In genomic region chr18:45687617-45688016, GRCh38 we compare ENCODE assay signal across 8 cellular contexts. TPM values are rescaled to one million over a fixed set of nuclear protein-coding genes. Genes with fewer than 3 reads are reported as not detected.
A peak's percentile ranks its signal among the peaks of the same experiment; 100 is the strongest.
DNase-seq lines count a peak whose midpoint lies in the region; ATAC-seq and TF ChIP-seq lines count a peak whose summit lies in the region.

No MANE protein-coding gene starts in this region.

- H4K20me1 ChIP-seq in OCI-LY1 (ENCODE audit: insufficient read depth, low read length), result no peaks in the 10 kb centered on the region

- no peak overlapping the region for H2BK5ac ChIP-seq in neuronal stem cell (ENCODE audit: low read length)
- no peak overlapping the region for H2BK5ac ChIP-seq in mesenchymal stem cell (ENCODE audit: low read depth, low read length, poor library complexity, severe bottlenecking)

- no peak for TF ChIP-seq POLR2A in gastroesophageal sphincter (IDR thresholded peaks at IDR 0.05)

- no peaks in the 10 kb centered on the region for H3K9me2 ChIP-seq in OCI-LY1 (ENCODE audit: low read depth, low read length)

- H3K27me3 ChIP-seq in OCI-LY1 (ENCODE audit: insufficient read depth, low read length) (no peaks in the 10 kb centered on the region), neuronal stem cell (ENCODE audit: control insufficient read depth in 3 of 3, insufficient read depth in 3 of 3, low read depth in 1 of 3, low read length in 3 of 3) (no peaks in the 10 kb centered on the region), dorsolateral prefrontal cortex (no peaks in the 10 kb centered on the region), gastroesophageal sphincter (no peaks in the 10 kb centered on the region), mesenchymal stem cell (ENCODE audit: control insufficient read depth in 1 of 2, insufficient read depth in 1 of 2, low read length in 2 of 2) (peaks cover 0 to under 1% of the 10 kb centered on the region in 2 experiments)

- intact Hi-C loops in dorsolateral prefrontal cortex (cut with DNase I), result no loop called here

- H3K9ac ChIP-seq in OCI-LY1 (ENCODE audit: low read length), result peak overlapping the region; percentile 72
- H3K9ac ChIP-seq in neuronal stem cell (ENCODE audit: low read depth, low read length, poor library complexity), result no peak overlapping the region
- no peak overlapping the region for H3K9ac ChIP-seq in mesenchymal stem cell (ENCODE audit: low read length)

- H2AK5ac ChIP-seq in neuronal stem cell (ENCODE audit: low read depth, low read length) (no peak overlapping the region), mesenchymal stem cell (ENCODE audit: low read length, severe bottlenecking) (no peak overlapping the region)

- TF ChIP-seq CTCF in OCI-LY1 (IDR thresholded peaks at IDR 0.05; ENCODE audit: low read length) (no peak), dorsolateral prefrontal cortex (IDR thresholded peaks at IDR 0.05 in 54 of 56, conservative IDR thresholded peaks at IDR 0.05 in 2 of 56; ENCODE audit: low read depth in 1 of 56, partially characterized antibody in 56 of 56) (no peak), gastroesophageal sphincter (IDR thresholded peaks at IDR 0.05) (no peak)

- H3K79me1 ChIP-seq in neuronal stem cell (ENCODE audit: low read depth, low read length), result no peaks in the 10 kb centered on the region
- H3K79me1 ChIP-seq in mesenchymal stem cell (replicated peaks; ENCODE audit: low read length, poor library complexity, severe bottlenecking), result no peaks in the 10 kb centered on the region

- DNase-seq in activated CD8-positive, alpha-beta memory T cell treated with anti-CD3 and anti-CD28 coated beads, Interleukin-2, amount 10 ng/mL, durations not matched to agents 7 days and 5 days, result peak; percentile 76
- DNase-seq in activated CD8-positive, alpha-beta memory T cell treated with anti-CD3 and anti-CD28 coated beads, Interleukin-2, amount 50 U/mL, for 4 hours, result no peak
- DNase-seq in neuronal stem cell (ENCODE audit: low spot score) (no peak), dorsolateral prefrontal cortex (no peak), mesenchymal stem cell (no peak)

- peak; percentile 50 for ATAC-seq in activated CD8-positive, alpha-beta memory T cell treated with anti-CD3 and anti-CD28 coated beads, Interleukin-2, amount 10 ng/mL, durations not matched to agents 7 days and 5 days
- ATAC-seq in HG02798 (IDR thresholded peaks at IDR 0.05; ENCODE audit: poor library complexity, unreplicated experiment) (peak; percentile 44), gastroesophageal sphincter (no peak)

- H3K36me3 ChIP-seq in OCI-LY1 (ENCODE audit: insufficient read depth, low read length) (no peaks in the 10 kb centered on the region), neuronal stem cell (replicated peaks in 1 of 2; ENCODE audit: control insufficient read depth in 2 of 2, insufficient read depth in 2 of 2, low read length in 2 of 2) (no peaks in the 10 kb centered on the region), gastroesophageal sphincter (no peaks in the 10 kb centered on the region), mesenchymal stem cell (ENCODE audit: control insufficient read depth in 1 of 2, insufficient read depth in 2 of 2, low read depth in 1 of 2, low read length in 2 of 2) (no peaks in the 10 kb centered on the region)

- H2BK12ac ChIP-seq in neuronal stem cell (ENCODE audit: low read length) (no peak overlapping the region), mesenchymal stem cell (ENCODE audit: low read length in 2 of 2) (no peak overlapping the region)

- H2BK15ac ChIP-seq in neuronal stem cell (ENCODE audit: low read length) (no peak overlapping the region), mesenchymal stem cell (ENCODE audit: low read depth, poor library complexity, severe bottlenecking) (no peak overlapping the region)

- no peak for TF ChIP-seq EP300 in gastroesophageal sphincter (IDR thresholded peaks at IDR 0.05)

- no peak overlapping the region for H4K8ac ChIP-seq in neuronal stem cell (ENCODE audit: low read depth, low read length)
- no peak overlapping the region for H4K8ac ChIP-seq in mesenchymal stem cell (ENCODE audit: low read length)

- H3K4me1 Mint-ChIP-seq in activated CD8-positive, alpha-beta memory T cell treated with anti-CD3 and anti-CD28 coated beads, Interleukin-2, amount 10 ng/mL, durations not matched to agents 7 days and 5 days, result peaks cover 78% of the 10 kb centered on the region

- no peak overlapping the region for H3K23ac ChIP-seq in neuronal stem cell (ENCODE audit: low read depth, low read length, poor library complexity)
- H3K23ac ChIP-seq in mesenchymal stem cell (ENCODE audit: low read length in 2 of 2), result no peak overlapping the region

- H3K14ac ChIP-seq in neuronal stem cell (ENCODE audit: low read length) (peak overlapping the region; percentile 11), mesenchymal stem cell (ENCODE audit: low read length in 2 of 2) (no peak overlapping the region)

- H3K27ac ChIP-seq in OCI-LY1 (ENCODE audit: low read depth, low read length, poor library complexity, severe bottlenecking), result peak overlapping the region; percentile 98
- no peak overlapping the region for H3K27ac ChIP-seq in neuronal stem cell (replicated peaks; ENCODE audit: low read length)
- no peak overlapping the region for H3K27ac ChIP-seq in dorsolateral prefrontal cortex
- H3K27ac ChIP-seq in gastroesophageal sphincter, result no peak overlapping the region
- no peak overlapping the region for H3K27ac ChIP-seq in mesenchymal stem cell (ENCODE audit: low read length, poor library complexity, severe bottlenecking)

- H3K18ac ChIP-seq in neuronal stem cell (ENCODE audit: low read length) (no peak overlapping the region), mesenchymal stem cell (ENCODE audit: low read depth in 1 of 2, low read length in 2 of 2) (peak overlapping the region in 1 of 2 experiments; percentile 50)

- H3K4ac ChIP-seq in neuronal stem cell (ENCODE audit: low read length) (no peak overlapping the region), mesenchymal stem cell (ENCODE audit: low read depth in 1 of 2, low read length in 2 of 2) (no peak overlapping the region)

- no peak overlapping the region for H4K91ac ChIP-seq in neuronal stem cell (ENCODE audit: low read depth, low read length, poor library complexity)
- no peak overlapping the region for H4K91ac ChIP-seq in mesenchymal stem cell (ENCODE audit: low read length)

- H3K36me3 Mint-ChIP-seq in activated CD8-positive, alpha-beta memory T cell treated with anti-CD3 and anti-CD28 coated beads, Interleukin-2, amount 10 ng/mL, durations not matched to agents 7 days and 5 days, result peaks cover 11% of the 10 kb centered on the region

- H3K4me1 ChIP-seq in OCI-LY1 (ENCODE audit: insufficient read depth, low read length, severe bottlenecking), result peaks cover 48% of the 10 kb centered on the region
- peaks cover 2 to 6% of the 10 kb centered on the region in 2 donors for H3K4me1 ChIP-seq in neuronal stem cell (ENCODE audit: control insufficient read depth in 2 of 2, insufficient read depth in 1 of 2, low read depth in 1 of 2, low read length in 2 of 2)
- peaks cover 0 to 7% (median 0%) of the 10 kb centered on the region in 3 donors for H3K4me1 ChIP-seq in gastroesophageal sphincter
- H3K4me1 ChIP-seq in mesenchymal stem cell (ENCODE audit: control insufficient read depth, insufficient read depth, low read depth, low read length), result peaks cover 19% of the 10 kb centered on the region

- H3K4me3 ChIP-seq in OCI-LY1 (ENCODE audit: low read depth, low read length, poor library complexity, severe bottlenecking) (peak overlapping the region; percentile 56), neuronal stem cell (ENCODE audit: low read length in 2 of 2) (no peak overlapping the region), dorsolateral prefrontal cortex (no peak overlapping the region), gastroesophageal sphincter (no peak overlapping the region), mesenchymal stem cell (ENCODE audit: insufficient read depth in 1 of 2, low read depth in 1 of 2, low read length in 2 of 2) (no peak overlapping the region)

- H3K4me3 Mint-ChIP-seq in activated CD8-positive, alpha-beta memory T cell treated with anti-CD3 and anti-CD28 coated beads, Interleukin-2, amount 10 ng/mL, durations not matched to agents 7 days and 5 days, result peak overlapping the region; percentile 81

- H3K9me3 ChIP-seq in OCI-LY1 (ENCODE audit: low read length) (no peaks in the 10 kb centered on the region), neuronal stem cell (replicated peaks in 1 of 2; ENCODE audit: control insufficient read depth in 2 of 2, insufficient read depth in 1 of 2, low read depth in 1 of 2, low read length in 2 of 2) (no peaks in the 10 kb centered on the region), gastroesophageal sphincter (no peaks in the 10 kb centered on the region), mesenchymal stem cell (ENCODE audit: control insufficient read depth, low read length) (no peaks in the 10 kb centered on the region)

- peak overlapping the region; percentile 76 for H3K4me2 ChIP-seq in OCI-LY1 (ENCODE audit: low read length)
- H3K4me2 ChIP-seq in neuronal stem cell (ENCODE audit: insufficient read depth, low read length, poor library complexity, severe bottlenecking), result no peak overlapping the region
- H3K4me2 ChIP-seq in mesenchymal stem cell (ENCODE audit: low read length, poor library complexity, severe bottlenecking), result no peak overlapping the region

- WGBS in neuronal stem cell (ENCODE audit: extremely low coverage in 2 of 2, insufficient read length in 2 of 2, insufficient replicate concordance in 1 of 2), 2 donors, result no CpG with 5 or more reads among the region's 6 CpGs
- WGBS in gastroesophageal sphincter (ENCODE audit: low coverage in 1 of 2), 2 donors, result 47% methylated on average over 5 of the region's 6 CpGs; no CpG with 5 or more reads in 1 of the 2 donors
- WGBS in mesenchymal stem cell, result 80% methylated on average over 6 of the region's 6 CpGs

- H3K27ac Mint-ChIP-seq in activated CD8-positive, alpha-beta memory T cell treated with anti-CD3 and anti-CD28 coated beads, Interleukin-2, amount 10 ng/mL, durations not matched to agents 7 days and 5 days, result peak overlapping the region; percentile 99

- peaks cover 4% of the 10 kb centered on the region for H3K27me3 Mint-ChIP-seq in activated CD8-positive, alpha-beta memory T cell treated with anti-CD3 and anti-CD28 coated beads, Interleukin-2, amount 10 ng/mL, durations not matched to agents 7 days and 5 days

- CTCF ChIA-PET in activated CD8-positive, alpha-beta memory T cell treated with anti-CD3 and anti-CD28 coated beads, Interleukin-2, amount 10 ng/mL, durations not matched to agents 7 days and 5 days (lab: Charles Lee), result interaction anchor here (0.6 to 8.1 kb wide), 14 partner anchors 9 to 386 kb away, joined by 3 to 234 read pairs (median 5); no protein-coding TSS in a partner anchor

- H2BK120ac ChIP-seq in neuronal stem cell (ENCODE audit: low read depth, low read length) (no peak overlapping the region), mesenchymal stem cell (ENCODE audit: low read depth, low read length) (no peak overlapping the region)

- peak overlapping the region; percentile 75; the same call in 1 of the 2 replicates for H2AFZ ChIP-seq in OCI-LY1 (ENCODE audit: low read length)
- peak overlapping the region; percentile 83 for H2AFZ ChIP-seq in neuronal stem cell (ENCODE audit: low read length)
- H2AFZ ChIP-seq in mesenchymal stem cell (ENCODE audit: low read depth, low read length), result no peak overlapping the region

- no peaks in the 10 kb centered on the region for H3K79me2 ChIP-seq in OCI-LY1 (ENCODE audit: insufficient read depth, low read length)

- H3K9me3 Mint-ChIP-seq in activated CD8-positive, alpha-beta memory T cell treated with anti-CD3 and anti-CD28 coated beads, Interleukin-2, amount 10 ng/mL, durations not matched to agents 7 days and 5 days (ENCODE audit: low read depth), result no peaks in the 10 kb centered on the region

- H3F3A ChIP-seq in OCI-LY1 (ENCODE audit: insufficient read depth, low read length), result no peaks in the 10 kb centered on the region

RNA-seq across cellular contexts. Expression of gene SLC14A1, which starts 36.4 kb away (rescaled TPM):
- 10 to 100 TPM in 1 of 2 experiments, 1 to 10 TPM in 1; 6.8 to 14.8 TPM for total RNA-seq in activated CD8-positive, alpha-beta memory T cell treated with anti-CD3 and anti-CD28 coated beads, Interleukin-2, amount 10 ng/mL, durations not matched to agents 7 days and 5 days
- polyA plus RNA-seq in neuronal stem cell (2013, experiment 1 of 2), result not detected
- not detected for polyA plus RNA-seq in neuronal stem cell (2013, experiment 2 of 2)
- total RNA-seq in dorsolateral prefrontal cortex, result 100 to 1,000 TPM in 48 of 120 experiments, 10 to 100 TPM in 71, 1 to 10 TPM in 1; 3.8 to 270 (median 89.5) TPM
- total RNA-seq in gastroesophageal sphincter, result 1 to 10 TPM in 2 of 4 donors, under 1 TPM in 2; 0.40 to 6.6 (median 1.5) TPM
- 1.1 TPM for polyA plus RNA-seq in mesenchymal stem cell (2013, experiment 1 of 2)
- 1.3 TPM for polyA plus RNA-seq in mesenchymal stem cell (2013, experiment 2 of 2)
